ENCODE assay signal across 10 cellular contexts in genomic region chr9:5838884-5839571, GRCh38. TPM values are rescaled to one million over a fixed set of nuclear protein-coding genes. Genes with fewer than 3 reads are reported as not detected.
DNase-seq lines count a peak whose midpoint lies in the region; TF ChIP-seq lines count a peak whose summit lies in the region.
"Had no signal": no experiment of that assay in that cellular context is flagged by ENCODE, and none has a peak within 500 bp of the region (broad histone marks: within the 10 kb centered on the region; RNA-seq: fewer than 3 reads in every experiment).

No MANE protein-coding gene starts in this region.

- TF ChIP-seq CTCF in PC-9 (conservative IDR thresholded peaks at IDR 0.05): no peak
- TF ChIP-seq CTCF in fibroblast of lung (conservative IDR thresholded peaks at IDR 0.05 in 1 of 2, IDR thresholded peaks at IDR 0.05 in 1 of 2; ENCODE audit: low read depth in 1 of 2, low read length in 2 of 2): no peak

- H3K27ac ChIP-seq in PC-9 (peak overlapping the region; percentile 99), fibroblast of lung (ENCODE audit: insufficient read depth, low read length) (no peak overlapping the region)
- H3K27ac ChIP-seq: 22Rv1 had no signal

- H3K9ac ChIP-seq in fibroblast of lung (ENCODE audit: insufficient read depth, low read length): no peak overlapping the region

- H4K20me1 ChIP-seq in PC-9 (ENCODE audit: insufficient read depth) (no peaks in the 10 kb centered on the region), fibroblast of lung (ENCODE audit: control insufficient read depth, extremely low read depth, insufficient read depth, low read length) (no peaks in the 10 kb centered on the region)

- H3K4me1 ChIP-seq in PC-9 (replicated peaks; ENCODE audit: insufficient read depth) (peaks cover 59% of the 10 kb centered on the region), fibroblast of lung (ENCODE audit: control insufficient read depth, extremely low read depth, insufficient read depth, low read length) (peaks cover 6% of the 10 kb centered on the region)

- H3K9me3 ChIP-seq in PC-9 (ENCODE audit: insufficient read depth, low read depth) (0 out of 2 replicates have a peak, but pooled peaks cover 3% of the 10 kb centered on the region), fibroblast of lung (ENCODE audit: control insufficient read depth, insufficient read depth, low read depth, low read length) (no peaks in the 10 kb centered on the region)

- peak overlapping the region; percentile 73 for H3K4me2 ChIP-seq in PC-9
- H3K4me2 ChIP-seq in fibroblast of lung (ENCODE audit: extremely low read depth, insufficient read depth, low read length): no peak overlapping the region

- H3K9me2 ChIP-seq in PC-9 (ENCODE audit: insufficient read depth): no peaks in the 10 kb centered on the region

- BruUV-seq in PC-9 (replicated peaks; lab: Mats Ljungman, UMichigan): no TSS peak

- H3K4me3 ChIP-seq in PC-9: peak overlapping the region; percentile 30; the same call in 1 of the 2 replicates
- no peak overlapping the region for H3K4me3 ChIP-seq in fibroblast of lung (replicated peaks in 1 of 4; ENCODE audit: control extremely low read depth in 1 of 4, insufficient read depth in 1 of 4, low read depth in 3 of 4, low read length in 4 of 4)

- CTCF ChIA-PET in PC-9 (lab: Charles Lee): interaction anchor here (0.8 kb wide), 1 partner anchor 46 kb away, joined by 12 read pairs; no protein-coding TSS in a partner anchor

- H3K27me3 ChIP-seq in PC-9 (ENCODE audit: insufficient read depth, low read depth) (no peaks in the 10 kb centered on the region), fibroblast of lung (ENCODE audit: control insufficient read depth, insufficient read depth, low read length) (no peaks in the 10 kb centered on the region)

- peak; percentile 10 for DNase-seq in DMS 273 (lab: John Stamatoyannopoulos, UW; ENCODE audit: unreplicated experiment)
- no peak for DNase-seq in DMS 273 treated with DMSO at 0.1 percent for 48 hours (lab: John Stamatoyannopoulos, UW)
- peak; percentile 68 to 93 for DNase-seq in PC-9
- DNase-seq in fibroblast of lung (ENCODE audit: low read depth in 2 of 2): peak; percentile 31 to 55
- peak; percentile 95 for DNase-seq in renal cortical epithelial cell (ENCODE audit: low read depth)
- DNase-seq in activated T-cell treated with anti-CD3 and anti-CD28 coated beads, Interleukin-2, amount 50 U/mL, for 1 hour: no peak
- DNase-seq in NCI-H446 treated with DMSO at 0.1 percent for 48 hours (lab: John Stamatoyannopoulos, UW): no peak
- DNase-seq in stimulated activated naive CD4-positive, alpha-beta T cell treated with Interleukin-2 at 50 U/mL for 16 hours (lab: John Stamatoyannopoulos, UW): no peak
- DNase-seq: activated CD4-positive, alpha-beta memory T cell treated with anti-CD3 and anti-CD28 coated beads, Interleukin-2, amount 10 ng/mL, durations not matched to agents 7 days and 5 days had no signal

- peaks cover 37% of the 10 kb centered on the region for H3F3A ChIP-seq in PC-9 (ENCODE audit: insufficient read depth, low read depth)

- H2AFZ ChIP-seq in PC-9 (peak overlapping the region; percentile 62; the same call in 1 of the 2 replicates), fibroblast of lung (ENCODE audit: low read length) (no peak overlapping the region)

- H3K79me2 ChIP-seq in PC-9 (ENCODE audit: low read depth) (no peaks in the 10 kb centered on the region), fibroblast of lung (ENCODE audit: control insufficient read depth, insufficient read depth, low read length) (no peaks in the 10 kb centered on the region)

- H3K36me3 ChIP-seq in PC-9 (ENCODE audit: low read depth) (peaks cover 10% of the 10 kb centered on the region), fibroblast of lung (ENCODE audit: control insufficient read depth, insufficient read depth, low read length) (no peaks in the 10 kb centered on the region)

- intact Hi-C loops in PC-9 (cut with micrococcal nuclease; ENCODE audit: unreplicated experiment): loop anchor here (2.0 kb wide), 1 partner anchor 20 kb away; no protein-coding TSS in a partner anchor

- POLR2A ChIA-PET in PC-9 (lab: Charles Lee; ENCODE audit: unreplicated experiment): no interaction called here

RNA-seq across cellular contexts. Expression of gene ERMP1, which starts 6.1 kb away (rescaled TPM):
- total RNA-seq in PC-9 (2021) (51.0 and 64.6 TPM in 2 replicates), fibroblast of lung (12.1 and 25.4 TPM in 2 replicates), renal cortical epithelial cell (29.9 and 177 TPM in 2 replicates)
- 7.7 and 9.4 TPM in 2 replicates for polyA plus RNA-seq in fibroblast of lung
- polyA plus RNA-seq in fibroblast of lung (2012): 5.4 and 5.8 TPM in 2 replicates
- polyA minus RNA-seq in fibroblast of lung (ENCODE audit: low replicate concordance): 4.8 and 5.1 TPM in 2 replicates

RNA-seq across cellular contexts. Expression of gene MLANA, which starts 51.7 kb away (rescaled TPM):
- not detected in 2 replicates for total RNA-seq in PC-9 (2021)
- not detected in 2 replicates for total RNA-seq in fibroblast of lung
- polyA plus RNA-seq in fibroblast of lung: not detected in 2 replicates
- polyA plus RNA-seq in fibroblast of lung (2012): 0.13 and 0.23 TPM in 2 replicates
- not detected in 2 replicates for polyA minus RNA-seq in fibroblast of lung (ENCODE audit: low replicate concordance)
- total RNA-seq in renal cortical epithelial cell: 0.05 TPM in 1 of 2 replicates, not detected in the other
- total RNA-seq: activated CD4-positive, alpha-beta memory T cell treated with anti-CD3 and anti-CD28 coated beads, Interleukin-2, amount 10 ng/mL, durations not matched to agents 7 days and 5 days had no signal

Comparison
In these comparisons a context has a peak if more than half of its experiments do, and no peak if none do; other contexts are left out.
1. DNase-seq: peak in DMS 273 (single experiment), PC-9 (2 of 2), fibroblast of lung (2 of 2) and renal cortical epithelial cell (single experiment); none in DMS 273 treated with DMSO at 0.1 percent for 48 hours (single experiment), activated T-cell treated with anti-CD3 and anti-CD28 coated beads, Interleukin-2, amount 50 U/mL, for 1 hour (single experiment), NCI-H446 treated with DMSO at 0.1 percent for 48 hours (single experiment) and stimulated activated naive CD4-positive, alpha-beta T cell treated with Interleukin-2 at 50 U/mL for 16 hours (single experiment).